ENCODE assay signal across 18 cellular contexts in the genomic region with DNA sequence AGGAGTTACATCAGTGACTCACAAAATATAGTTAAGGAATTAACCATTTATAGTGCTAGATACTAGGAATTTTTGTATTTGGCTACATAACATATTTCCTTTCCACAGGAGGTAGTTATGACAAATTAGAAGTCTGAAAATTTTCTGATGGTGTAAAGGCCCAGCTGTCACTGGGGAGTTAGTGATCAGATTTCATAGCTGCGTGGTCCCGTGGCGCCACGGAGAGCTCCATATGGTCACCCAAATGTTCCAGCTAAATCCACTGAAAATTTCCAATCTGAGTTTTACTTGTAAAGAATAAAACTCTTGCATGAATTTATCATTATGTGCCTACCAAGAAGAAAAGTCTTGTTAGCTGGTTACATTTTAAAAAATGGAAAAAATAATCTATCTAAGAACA.
"Had no signal": no experiment of that assay in that cellular context is flagged by ENCODE, and none has a peak within 500 bp of the region (broad histone marks: within the 10 kb centered on the region; RNA-seq: fewer than 3 reads in every experiment).

No MANE protein-coding gene starts in this region.

- H3K9me3 Mint-ChIP-seq: neural progenitor cell had no signal

- H3K27ac ChIP-seq: neural progenitor cell, ovary, sigmoid colon, tibial artery, vagina had no signal

- H3K4me3 Mint-ChIP-seq: activated B cell treated with CpG ODN at 0.5 μM for 24 hours; activated CD8-positive, alpha-beta T cell treated with anti-CD3 and anti-CD28 coated beads, Interleukin-2, amount 10 ng/mL, durations not matched to agents 7 days and 5 days; activated T-cell treated with anti-CD3 and anti-CD28 coated beads, Interleukin-2, amount 50 U/mL, for 72 hours; neural progenitor cell; stimulated activated effector memory CD8-positive, alpha-beta T cell treated with anti-CD3 and anti-CD28 coated beads, Interleukin-12 subunit alpha, Interleukin-12 subunit beta, amount 100 ng/mL, for 72 hours; T-helper 17 cell had no signal

- H3K4me1 ChIP-seq: neural progenitor cell, tibial artery, vagina had no signal

- H3K27me3 Mint-ChIP-seq: activated B cell treated with CpG ODN at 0.5 μM for 24 hours, T-helper 17 cell had no signal

- H3K9me3 ChIP-seq: ovary, sigmoid colon, tibial artery, vagina had no signal

- H3K36me3 Mint-ChIP-seq: activated naive CD4-positive, alpha-beta T cell treated with anti-CD3 and anti-CD28 coated beads, Interleukin-2, amount 50 U/mL, for 72 hours; neural progenitor cell; stimulated activated effector memory CD8-positive, alpha-beta T cell treated with anti-CD3 and anti-CD28 coated beads, Interleukin-12 subunit alpha, Interleukin-12 subunit beta, amount 100 ng/mL, for 72 hours had no signal

- ATAC-seq: activated CD8-positive, alpha-beta T cell treated with anti-CD3 and anti-CD28 coated beads, Interleukin-2, amount 10 ng/mL, durations not matched to agents 7 days and 5 days; activated naive CD4-positive, alpha-beta T cell treated with anti-CD3 and anti-CD28 coated beads, Interleukin-2, amount 50 U/mL, for 72 hours; activated T-cell treated with anti-CD3 and anti-CD28 coated beads, Interleukin-2, amount 50 U/mL, for 72 hours; stimulated activated effector memory CD8-positive, alpha-beta T cell treated with anti-CD3 and anti-CD28 coated beads, Interleukin-12 subunit alpha, Interleukin-12 subunit beta, amount 100 ng/mL, for 72 hours; T-helper 17 cell had no signal

- H3K4me3 ChIP-seq: neural progenitor cell, ovary, sigmoid colon, tibial artery, vagina had no signal

- H3K36me3 ChIP-seq: neural progenitor cell, ovary, sigmoid colon, tibial artery, vagina had no signal

- H3K27ac Mint-ChIP-seq: activated B cell treated with CpG ODN at 0.5 μM for 24 hours; activated CD8-positive, alpha-beta T cell treated with anti-CD3 and anti-CD28 coated beads, Interleukin-2, amount 10 ng/mL, durations not matched to agents 7 days and 5 days; activated naive CD4-positive, alpha-beta T cell treated with anti-CD3 and anti-CD28 coated beads, Interleukin-2, amount 50 U/mL, for 72 hours; activated T-cell treated with anti-CD3 and anti-CD28 coated beads, Interleukin-2, amount 50 U/mL, for 72 hours; neural progenitor cell; stimulated activated effector memory CD8-positive, alpha-beta T cell treated with anti-CD3 and anti-CD28 coated beads, Interleukin-12 subunit alpha, Interleukin-12 subunit beta, amount 100 ng/mL, for 72 hours; T-helper 17 cell had no signal

- H3K4me1 Mint-ChIP-seq: activated B cell treated with CpG ODN at 0.5 μM for 24 hours; neural progenitor cell; stimulated activated effector memory CD8-positive, alpha-beta T cell treated with anti-CD3 and anti-CD28 coated beads, Interleukin-12 subunit alpha, Interleukin-12 subunit beta, amount 100 ng/mL, for 72 hours; T-helper 17 cell had no signal

- DNase-seq: activated B cell treated with CpG ODN at 0.5 μM for 24 hours; activated CD4-positive, alpha-beta T cell treated with anti-CD3 and anti-CD28 coated beads for 48 hours; activated CD8-positive, alpha-beta memory T cell treated with anti-CD3 and anti-CD28 coated beads, Interleukin-2, amount 50 U/mL, for 48 hours; activated CD8-positive, alpha-beta T cell treated with anti-CD3 and anti-CD28 coated beads, Interleukin-2, amount 10 ng/mL, durations not matched to agents 7 days and 5 days; activated gamma-delta T cell; activated T-cell treated with anti-CD3 and anti-CD28 coated beads, Interleukin-2, amount 50 U/mL, for 72 hours; effector CD8-positive, alpha-beta T cell; foreskin fibroblast; ovary; sigmoid colon; stimulated activated CD4-positive, alpha-beta T cell treated with anti-CD3 and anti-CD28 coated beads, Interleukin-12 subunit alpha, Interleukin-12 subunit beta, amount 100 ng/mL, for 4 hours; stimulated activated CD4-positive, alpha-beta T cell treated with anti-CD3 and anti-CD28 coated beads, Interleukin-2, amount 100 ng/mL, for 24 hours; T-helper 17 cell; tibial artery had no signal

- H3K27me3 ChIP-seq: neural progenitor cell, ovary, sigmoid colon, tibial artery, vagina had no signal
